In the genomic region with DNA sequence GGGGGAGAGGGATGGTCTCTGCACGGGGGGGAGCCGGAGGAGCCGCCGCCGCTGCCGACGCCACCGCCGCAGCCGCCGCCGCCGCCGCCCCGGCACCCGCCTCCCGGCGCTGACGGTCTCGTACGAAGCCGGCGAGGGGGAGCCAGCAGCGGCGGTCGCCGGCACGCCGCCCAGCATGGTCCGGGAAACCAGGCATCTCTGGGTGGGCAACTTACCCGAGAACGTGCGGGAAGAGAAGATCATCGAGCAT, we compare ENCODE assay signal across 8 cellular contexts. TPM values are rescaled to one million over a fixed set of nuclear protein-coding genes. Genes with fewer than 3 reads are reported as not detected.
DNase-seq lines count a peak whose midpoint lies in the region; ATAC-seq and TF ChIP-seq lines count a peak whose summit lies in the region.

No MANE protein-coding gene starts in this region.

- CTCF ChIA-PET in CD8-positive, alpha-beta T cell (lab: Charles Lee) = interaction anchor here (0.7 to 2.5 kb wide), 5 partner anchors 9 to 56 kb away, joined by 3 to 9 read pairs (median 3); no protein-coding TSS in a partner anchor

- no peak for TF ChIP-seq CTCF in CD8-positive, alpha-beta T cell (IDR thresholded peaks at IDR 0.05)
- no peak for TF ChIP-seq CTCF in osteoblast (IDR thresholded peaks at IDR 0.05; ENCODE audit: extremely low read depth, low read depth, low read length)

- peak overlapping the region; percentile 89 for H3K27ac Mint-ChIP-seq in CD8-positive, alpha-beta T cell

- peaks cover 58% of the 10 kb centered on the region for H3K79me2 ChIP-seq in osteoblast (ENCODE audit: insufficient read depth, low read length)

- peak overlapping the region; percentile 99 for H3K4me3 ChIP-seq in CD8-positive, alpha-beta T cell (ENCODE audit: low read depth, low read length)
- H3K4me3 ChIP-seq in NT2/D1 (ENCODE audit: insufficient read length, low read depth) (peak overlapping the region; percentile 82), endocrine pancreas (ENCODE audit: control insufficient read depth, insufficient read depth, low read length) (no peak overlapping the region), osteoblast (ENCODE audit: insufficient read depth, low read length) (peak overlapping the region; percentile 76)

- H4K20me1 ChIP-seq in osteoblast (ENCODE audit: insufficient read depth, low read length) = peaks cover 12% of the 10 kb centered on the region

- no peaks in the 10 kb centered on the region for H3K27me3 ChIP-seq in CD8-positive, alpha-beta T cell (ENCODE audit: insufficient read depth, low read length)
- H3K27me3 ChIP-seq in NT2/D1 (ENCODE audit: insufficient read depth, insufficient read length) = no peaks in the 10 kb centered on the region
- H3K27me3 ChIP-seq in endocrine pancreas (ENCODE audit: control insufficient read depth, insufficient read depth, low read length) = no peaks in the 10 kb centered on the region
- H3K27me3 ChIP-seq in osteoblast (ENCODE audit: insufficient read depth, low read length) = no peaks in the 10 kb centered on the region

- peaks cover 24% of the 10 kb centered on the region for H3K4me1 ChIP-seq in CD8-positive, alpha-beta T cell (ENCODE audit: insufficient read depth, low read length)
- H3K4me1 ChIP-seq in NT2/D1 (ENCODE audit: insufficient read depth, insufficient read length) (no peaks in the 10 kb centered on the region), endocrine pancreas (ENCODE audit: control insufficient read depth, insufficient read depth, low read length) (peaks cover 26% of the 10 kb centered on the region), osteoblast (ENCODE audit: insufficient read depth, low read length) (peaks cover 32% of the 10 kb centered on the region)

- ATAC-seq in CD8-positive, alpha-beta T cell = no peak
- ATAC-seq in sciatic nerve (no peak), HG03520 (IDR thresholded peaks at IDR 0.05; ENCODE audit: unreplicated experiment) (no peak)

- intact Hi-C loops in CD8-positive, alpha-beta T cell (cut with DNase I, micrococcal nuclease) = loop anchor here (1.0 to 10.0 kb wide), 15 partner anchors 13 to 519 kb away; partner anchors contain the start of genes SZRD1 (in 2 of the 2), CASP9 (in 1 of the 2), CPLANE2 (in 1 of the 2) and DNAJC16 (in 1 of the 2)
- intact Hi-C loops in sciatic nerve (cut with DNase I) = loop anchor here (2.0 kb wide), 1 partner anchor 37 kb away; no protein-coding TSS in a partner anchor

- H3K36me3 Mint-ChIP-seq in CD8-positive, alpha-beta T cell = peaks cover 15% of the 10 kb centered on the region

- peak overlapping the region; percentile 93 for H3K4me3 Mint-ChIP-seq in CD8-positive, alpha-beta T cell

- no peak overlapping the region for H2AFZ ChIP-seq in osteoblast (ENCODE audit: low read length)

- H3K9ac ChIP-seq in NT2/D1 (ENCODE audit: insufficient read length, low read depth) (peak overlapping the region; percentile 90), endocrine pancreas (ENCODE audit: control insufficient read depth, insufficient read depth, low read length) (peak overlapping the region; percentile 98)

- peaks cover 41% of the 10 kb centered on the region for H3K4me1 Mint-ChIP-seq in CD8-positive, alpha-beta T cell (ENCODE audit: low read depth)

- peak overlapping the region; percentile 91 for H3K27ac ChIP-seq in CD8-positive, alpha-beta T cell (ENCODE audit: low read depth, low read length)
- H3K27ac ChIP-seq in osteoblast (ENCODE audit: low read depth, low read length) = peak overlapping the region; percentile 94

- H3K9me3 ChIP-seq in CD8-positive, alpha-beta T cell (ENCODE audit: low read length) = no peaks in the 10 kb centered on the region
- H3K9me3 ChIP-seq in NT2/D1 (ENCODE audit: insufficient read depth, low read length) = no peaks in the 10 kb centered on the region
- H3K9me3 ChIP-seq in endocrine pancreas (ENCODE audit: control insufficient read depth, low read length) = no peaks in the 10 kb centered on the region
- H3K9me3 ChIP-seq in osteoblast (ENCODE audit: low read depth, low read length) = no peaks in the 10 kb centered on the region

- no peak for DNase-seq in CD8-positive, alpha-beta T cell
- DNase-seq in NT2/D1 (ENCODE audit: low read depth, low spot score) (no peak), osteoblast (ENCODE audit: insufficient read length, low spot score, missing footprints) (peak; percentile 71), retina (no peak), sciatic nerve (ENCODE audit: low spot score) (no peak)
- no peak for DNase-seq in activated CD4-positive, CD25-positive, alpha-beta regulatory T cell (lab: John Stamatoyannopoulos, UW)

- no peaks in the 10 kb centered on the region for H3K27me3 Mint-ChIP-seq in CD8-positive, alpha-beta T cell (ENCODE audit: low read depth)

- H3K4me2 ChIP-seq in osteoblast (ENCODE audit: insufficient read depth, low read length) = peak overlapping the region; percentile 100

- no peaks in the 10 kb centered on the region for H3K36me3 ChIP-seq in CD8-positive, alpha-beta T cell (ENCODE audit: insufficient read depth, low read length)
- no peaks in the 10 kb centered on the region for H3K36me3 ChIP-seq in NT2/D1 (ENCODE audit: insufficient read depth, insufficient read length, low read length)
- H3K36me3 ChIP-seq in endocrine pancreas (ENCODE audit: control insufficient read depth, insufficient read depth, low read length) = no peaks in the 10 kb centered on the region
- no peaks in the 10 kb centered on the region for H3K36me3 ChIP-seq in osteoblast (ENCODE audit: insufficient read depth, low read length)

- POLR2A ChIA-PET in CD8-positive, alpha-beta T cell (lab: Charles Lee) = interaction anchor here (0.6 to 8.7 kb wide), 12 partner anchors 12 to 390 kb away, joined by 3 to 235 read pairs (median 3); partner anchors contain the start of genes CPLANE2 and ZBTB17

- H3K9me3 Mint-ChIP-seq in CD8-positive, alpha-beta T cell = no peaks in the 10 kb centered on the region

RNA-seq across cellular contexts. Expression of gene SPEN, which starts 0.3 kb away (rescaled TPM):
- total RNA-seq in CD8-positive, alpha-beta T cell = 10 to 100 TPM; 85.9 to 87.3 TPM
- 21.0 and 24.8 TPM in 2 replicates for total RNA-seq in osteoblast
- 97.7 TPM for total RNA-seq in sciatic nerve

RNA-seq across cellular contexts. Expression of gene UQCRHL, which starts 40.4 kb away (rescaled TPM):
- under 1 TPM; 0.53 to 0.81 TPM for total RNA-seq in CD8-positive, alpha-beta T cell
- total RNA-seq in osteoblast (1.1 and 1.5 TPM in 2 replicates), sciatic nerve (1.5 TPM)
